Comparison of ENCODE assay signal across 24 cellular contexts in genomic region chr22:46937185-46937584, GRCh38.
"Had no signal": no experiment of that assay in that cellular context is flagged by ENCODE, and none has a peak within 500 bp of the region (broad histone marks: within the 10 kb centered on the region; RNA-seq: fewer than 3 reads in every experiment).

No MANE protein-coding gene starts in this region.

- H3K36me3 Mint-ChIP-seq: WTC11 had no signal

- H3K9me3 ChIP-seq: breast epithelium, esophagus muscularis mucosa, heart right ventricle, left ventricle myocardium inferior, ovary, stomach, tibial artery had no signal

- H3K36me3 ChIP-seq: breast epithelium, left ventricle myocardium inferior, ovary had no signal

- H3K4me3 Mint-ChIP-seq: activated CD4-positive, alpha-beta memory T cell treated with anti-CD3 and anti-CD28 coated beads, Interleukin-2, amount 10 ng/mL, durations not matched to agents 7 days and 5 days; activated CD4-positive, alpha-beta T cell treated with anti-CD3 and anti-CD28 coated beads, Interleukin-2, amount 10 ng/mL, durations not matched to agents 7 days and 5 days; activated T-cell treated with anti-CD3 and anti-CD28 coated beads, Interleukin-2, amount 50 U/mL, for 72 hours; dendritic cell treated with granulocyte-macrophage colony-stimulating factor and Interleukin-4, amounts not matched to agents 40 ng/mL and 50 ng/mL, for 4 days; nephron progenitor cell; stimulated activated naive B cell treated with anti-CD40 and anti-IgM and Interleukin-4, amounts not matched to agents 10 μg/mL and 1 μg/mL and 100 μg/mL, for 72 hours; WTC11 had no signal

- DNase-seq: activated CD4-positive, alpha-beta memory T cell treated with anti-CD3 and anti-CD28 coated beads, Interleukin-2, amount 10 ng/mL, durations not matched to agents 7 days and 5 days; activated CD4-positive, alpha-beta T cell treated with anti-CD3 and anti-CD28 coated beads for 1 hour; activated CD4-positive, alpha-beta T cell treated with anti-CD3 and anti-CD28 coated beads, Interleukin-2, amount 10 ng/mL, durations not matched to agents 7 days and 5 days; activated naive CD4-positive, alpha-beta T cell; activated T-cell treated with anti-CD3 and anti-CD28 coated beads, Interleukin-2, amount 50 U/mL, for 72 hours; central memory CD4-positive, alpha-beta T cell; effector CD4-positive, alpha-beta T cell; foreskin keratinocyte; heart right ventricle; left ventricle myocardium inferior; nephron progenitor cell; ovary; stimulated activated CD4-positive, alpha-beta T cell treated with anti-CD3 and anti-CD28 coated beads, Interleukin-15, amount 100 ng/mL, for 24 hours; stimulated activated CD4-positive, alpha-beta T cell treated with anti-CD3 and anti-CD28 coated beads, Interleukin-2, amount 100 ng/mL, for 24 hours; stimulated activated naive B cell treated with anti-CD40 and anti-IgM and Interleukin-4, amounts not matched to agents 10 μg/mL and 1 μg/mL and 100 μg/mL, for 72 hours; stomach; T-helper 2 cell; tibial artery had no signal

- H3K27me3 Mint-ChIP-seq: activated CD4-positive, alpha-beta memory T cell treated with anti-CD3 and anti-CD28 coated beads, Interleukin-2, amount 10 ng/mL, durations not matched to agents 7 days and 5 days; activated CD4-positive, alpha-beta T cell treated with anti-CD3 and anti-CD28 coated beads, Interleukin-2, amount 10 ng/mL, durations not matched to agents 7 days and 5 days; dendritic cell treated with granulocyte-macrophage colony-stimulating factor and Interleukin-4, amounts not matched to agents 40 ng/mL and 50 ng/mL, for 4 days; progenitor cell of endocrine pancreas; stimulated activated naive B cell treated with anti-CD40 and anti-IgM and Interleukin-4, amounts not matched to agents 10 μg/mL and 1 μg/mL and 100 μg/mL, for 72 hours had no signal

- H3K27ac Mint-ChIP-seq: activated CD4-positive, alpha-beta memory T cell treated with anti-CD3 and anti-CD28 coated beads, Interleukin-2, amount 10 ng/mL, durations not matched to agents 7 days and 5 days; activated CD4-positive, alpha-beta T cell treated with anti-CD3 and anti-CD28 coated beads, Interleukin-2, amount 10 ng/mL, durations not matched to agents 7 days and 5 days; activated naive CD4-positive, alpha-beta T cell treated with anti-CD3 and anti-CD28 coated beads, Interleukin-2, amount 50 U/mL, for 72 hours; activated T-cell treated with anti-CD3 and anti-CD28 coated beads, Interleukin-2, amount 50 U/mL, for 72 hours; stimulated activated naive B cell treated with anti-CD40 and anti-IgM and Interleukin-4, amounts not matched to agents 10 μg/mL and 1 μg/mL and 100 μg/mL, for 72 hours; WTC11 had no signal

- H3K27me3 ChIP-seq: breast epithelium, esophagus muscularis mucosa, foreskin keratinocyte, heart right ventricle, ovary, stomach, tibial artery had no signal

- ATAC-seq: activated naive CD4-positive, alpha-beta T cell treated with anti-CD3 and anti-CD28 coated beads, Interleukin-2, amount 50 U/mL, for 72 hours; activated T-cell treated with anti-CD3 and anti-CD28 coated beads, Interleukin-2, amount 50 U/mL, for 72 hours; foreskin keratinocyte; stimulated activated naive B cell treated with anti-CD40 and anti-IgM and Interleukin-4, amounts not matched to agents 10 μg/mL and 1 μg/mL and 100 μg/mL, for 72 hours; WTC11 had no signal

- H3K4me3 ChIP-seq: breast epithelium, esophagus muscularis mucosa, heart right ventricle, left ventricle myocardium inferior, ovary, stomach, tibial artery had no signal

- H3K27ac ChIP-seq: breast epithelium, esophagus muscularis mucosa, foreskin keratinocyte, ovary, tibial artery had no signal

- H3K4me1 ChIP-seq: breast epithelium, tibial artery had no signal

- H3K9me3 Mint-ChIP-seq: activated CD4-positive, alpha-beta memory T cell treated with anti-CD3 and anti-CD28 coated beads, Interleukin-2, amount 10 ng/mL, durations not matched to agents 7 days and 5 days; activated CD4-positive, alpha-beta T cell treated with anti-CD3 and anti-CD28 coated beads, Interleukin-2, amount 10 ng/mL, durations not matched to agents 7 days and 5 days; activated naive CD4-positive, alpha-beta T cell treated with anti-CD3 and anti-CD28 coated beads, Interleukin-2, amount 50 U/mL, for 72 hours; activated T-cell treated with anti-CD3 and anti-CD28 coated beads, Interleukin-2, amount 50 U/mL, for 72 hours; dendritic cell treated with granulocyte-macrophage colony-stimulating factor and Interleukin-4, amounts not matched to agents 40 ng/mL and 50 ng/mL, for 4 days; stimulated activated naive B cell treated with anti-CD40 and anti-IgM and Interleukin-4, amounts not matched to agents 10 μg/mL and 1 μg/mL and 100 μg/mL, for 72 hours; WTC11 had no signal
